Comparison of ENCODE assay signal across 8 cellular contexts in genomic region chr17:65055708-65056638, GRCh38. TPM values are rescaled to one million over a fixed set of nuclear protein-coding genes. Genes with fewer than 3 reads are reported as not detected.
A peak's percentile ranks its signal among the peaks of the same experiment; 100 is the strongest.
DNase-seq lines count a peak whose midpoint lies in the region; ATAC-seq and TF ChIP-seq lines count a peak whose summit lies in the region.

No MANE protein-coding gene starts in this region.

- peak overlapping the region; percentile 87 for H3K27ac ChIP-seq in HUES64 (ENCODE audit: low read depth, low read length)
- peak overlapping the region; percentile 99 for H3K27ac ChIP-seq in layer of hippocampus (ENCODE audit: low read depth, low read length)

- peaks cover 23% of the 10 kb centered on the region for H3K4me1 ChIP-seq in HUES64 (ENCODE audit: insufficient read depth, low read length)

- H3K27me3 ChIP-seq in HUES64 (ENCODE audit: insufficient read depth, low read length) (no peaks in the 10 kb centered on the region), layer of hippocampus (ENCODE audit: control insufficient read depth, insufficient read depth, low read length) (no peaks in the 10 kb centered on the region)

- ATAC-seq in GM21390 (IDR thresholded peaks at IDR 0.05; ENCODE audit: unreplicated experiment) (peak; percentile 19), GM18520 (IDR thresholded peaks at IDR 0.05; ENCODE audit: unreplicated experiment) (no peak)
- peak; percentile 20 to 22 for ATAC-seq in activated CD4-positive, CD25-positive, alpha-beta regulatory T cell treated with anti-CD3 and anti-CD28 coated beads, Interleukin-2, amount 50 U/mL, for 24 hours

- WGBS in HUES64, result under 1% methylated on average over 87 of the region's 89 CpGs

- H3K4me1 Mint-ChIP-seq in chondrocyte (ENCODE audit: low read depth), result peaks cover 39% of the 10 kb centered on the region

- H3K27ac Mint-ChIP-seq in chondrocyte (ENCODE audit: unreplicated experiment), result peak overlapping the region; percentile 98

- H3K9me3 Mint-ChIP-seq in chondrocyte (ENCODE audit: low read depth), result no peaks in the 10 kb centered on the region

- TF ChIP-seq CTCF in chondrocyte (IDR thresholded peaks at IDR 0.05), result no peak

- peak overlapping the region; percentile 87 for H3K4me3 ChIP-seq in HUES64 (ENCODE audit: low read length)

- H3K36me3 Mint-ChIP-seq in chondrocyte (ENCODE audit: low read depth), result peaks cover 16% of the 10 kb centered on the region

- DNase-seq in D341Med (ENCODE audit: low spot score) (peak; percentile 78), chondrocyte (ENCODE audit: low spot score) (no peak)
- peak in 3 of 4 experiments; percentile 27 to 42 (median 31) for DNase-seq in stimulated activated CD4-positive, alpha-beta T cell treated with anti-CD3 and anti-CD28 coated beads, Interleukin-1b, Interleukin-23, amount 100 ng/mL, for 24 hours (ENCODE audit: low read depth in 4 of 4, low spot score in 1 of 4)

- H3K4me3 Mint-ChIP-seq in chondrocyte (ENCODE audit: unreplicated experiment), result peak overlapping the region; percentile 93

- H3K9ac ChIP-seq in HUES64 (ENCODE audit: low read depth, low read length), result peak overlapping the region; percentile 90

- no peaks in the 10 kb centered on the region for H3K9me3 ChIP-seq in HUES64 (ENCODE audit: insufficient read depth, low read depth, low read length)

- H3K27me3 Mint-ChIP-seq in chondrocyte (ENCODE audit: low read depth), result no peaks in the 10 kb centered on the region

- peaks cover 30% of the 10 kb centered on the region for H3K36me3 ChIP-seq in HUES64 (ENCODE audit: insufficient read depth, low read length)

RNA-seq across cellular contexts. Expression of gene GNA13, which starts 0.6 kb away (rescaled TPM):
- polyA plus RNA-seq in HUES64 (2013, experiment 1 of 2), result 45.7 TPM
- polyA plus RNA-seq in HUES64 (2013, experiment 2 of 2), result 48.4 TPM
- 44.5 to 63.9 TPM (median 61.9 TPM) in 3 replicates for total RNA-seq in chondrocyte
